ENCODE assay signal across 9 cellular contexts in genomic region chr2:44778671-44779476, GRCh38.
DNase-seq lines count a peak whose midpoint lies in the region; ATAC-seq and TF ChIP-seq lines count a peak whose summit lies in the region.
"Had no signal": no experiment of that assay in that cellular context is flagged by ENCODE, and none has a peak within 500 bp of the region (broad histone marks: within the 10 kb centered on the region; RNA-seq: fewer than 3 reads in every experiment).

No MANE protein-coding gene starts in this region.

- WGBS in hepatocyte (ENCODE audit: low lambda C conversion rate, missing lambda C conversion rate) = 35% methylated on average over 20 of the region's 20 CpGs

- no peaks in the 10 kb centered on the region for H3K9me2 ChIP-seq in hepatocyte (replicated peaks; ENCODE audit: insufficient read depth)

- no peaks in the 10 kb centered on the region for H3K9me3 ChIP-seq in hepatocyte (ENCODE audit: low read depth)

- H3K36me3 ChIP-seq in hepatocyte (replicated peaks; ENCODE audit: insufficient read depth, low read depth) = no peaks in the 10 kb centered on the region
- H3K36me3 ChIP-seq: heart left ventricle had no signal

- peak; percentile 94 for ATAC-seq in GM21515 (IDR thresholded peaks at IDR 0.05; ENCODE audit: unreplicated experiment)
- peak; percentile 97 for ATAC-seq in HG03521 (IDR thresholded peaks at IDR 0.05; ENCODE audit: unreplicated experiment)
- no peak for ATAC-seq in Right ventricle myocardium inferior

- intact Hi-C loops in Right ventricle myocardium inferior (cut with DNase I) = no loop called here

- peak overlapping the region; percentile 45 for H3K4me2 ChIP-seq in hepatocyte

- no peak overlapping the region for H2AFZ ChIP-seq in hepatocyte

- H3K4me3 ChIP-seq in GM12865 (ENCODE audit: low read depth, low read length) = peak overlapping the region; percentile 66
- H3K4me3 ChIP-seq in hepatocyte = no peak overlapping the region

- peaks cover 10% of the 10 kb centered on the region for H3K4me1 ChIP-seq in hepatocyte (ENCODE audit: insufficient read depth)

- TF ChIP-seq CTCF in GM12865 (IDR thresholded peaks at IDR 0.05; ENCODE audit: insufficient read depth, low read depth, low read length, missing control alignments) (no peak), hepatocyte (IDR thresholded peaks at IDR 0.05; ENCODE audit: poor library complexity) (no peak)

- no peak overlapping the region for H3K27ac ChIP-seq in hepatocyte
- H3K27ac ChIP-seq: heart left ventricle had no signal

- H3K27me3 ChIP-seq in hepatocyte = peaks cover 35% of the 10 kb centered on the region

- DNase-seq in GM12865 (ENCODE audit: low read depth) = peak; percentile 88
- no peak for DNase-seq in hepatocyte (ENCODE audit: low spot score)
- no peak for DNase-seq in activated CD4-positive, alpha-beta T cell treated with anti-CD3 and anti-CD28 coated beads, Interleukin-2, amount 50 U/mL, for 1 hour
- no peak for DNase-seq in hippocampal formation (lab: John Stamatoyannopoulos, UW)
- DNase-seq in stimulated activated CD4-positive, alpha-beta T cell treated with anti-CD3 and anti-CD28 coated beads, Interleukin-1b, Interleukin-23, amount 100 ng/mL, for 48 hours = no peak
- DNase-seq in Right ventricle myocardium inferior (ENCODE audit: missing footprints) = no peak
- DNase-seq: heart left ventricle had no signal

- no peaks in the 10 kb centered on the region for H4K20me1 ChIP-seq in hepatocyte (ENCODE audit: insufficient read depth, poor library complexity, severe bottlenecking)

- H3K79me2 ChIP-seq in hepatocyte = no peaks in the 10 kb centered on the region
